In genomic region chr19:355134-355533, GRCh38 we compare ENCODE assay signal across 17 cellular contexts. TPM values are rescaled to one million over a fixed set of nuclear protein-coding genes. Genes with fewer than 3 reads are reported as not detected.
"Had no signal": no experiment of that assay in that cellular context is flagged by ENCODE, and none has a peak within 500 bp of the region (broad histone marks: within the 10 kb centered on the region; RNA-seq: fewer than 3 reads in every experiment).

No MANE protein-coding gene starts in this region.

- DNase-seq: activated CD4-positive, alpha-beta memory T cell treated with anti-CD3 and anti-CD28 coated beads, Interleukin-2, amount 10 ng/mL, durations not matched to agents 7 days and 5 days; activated T-cell treated with anti-CD3 and anti-CD28 coated beads, Interleukin-2, amount 50 U/mL, for 48 hours; cortex of kidney; effector CD8-positive, alpha-beta T cell; hippocampal formation; left cardiac atrium; naive thymus-derived CD4-positive, alpha-beta T cell; stimulated activated CD4-positive, alpha-beta T cell treated with anti-CD3 and anti-CD28 coated beads, Interleukin-2, amount 100 ng/mL, for 24 hours; stimulated activated naive B cell treated with anti-CD40 and anti-IgM and Interleukin-4, amounts not matched to agents 10 μg/mL and 1 μg/mL and 100 μg/mL, for 72 hours; T-helper 9 cell; trophoblast cell had no signal

- H3K4me1 ChIP-seq: ascending aorta, prostate gland, right lobe of liver, spleen had no signal

- H3K4me3 ChIP-seq: ascending aorta, cardiac muscle cell, prostate gland, right lobe of liver, spleen had no signal

- H3K4me3 Mint-ChIP-seq: activated CD4-positive, alpha-beta memory T cell treated with anti-CD3 and anti-CD28 coated beads, Interleukin-2, amount 10 ng/mL, durations not matched to agents 7 days and 5 days; naive thymus-derived CD4-positive, alpha-beta T cell; stimulated activated naive B cell treated with anti-CD40 and anti-IgM and Interleukin-4, amounts not matched to agents 10 μg/mL and 1 μg/mL and 100 μg/mL, for 72 hours had no signal

- H3K27me3 ChIP-seq: ascending aorta, cardiac muscle cell, right lobe of liver had no signal

- H3K36me3 ChIP-seq: ascending aorta, cardiac muscle cell, neutrophil, prostate gland, right lobe of liver, spleen had no signal

- H3K27ac Mint-ChIP-seq: activated CD4-positive, alpha-beta memory T cell treated with anti-CD3 and anti-CD28 coated beads, Interleukin-2, amount 10 ng/mL, durations not matched to agents 7 days and 5 days; naive thymus-derived CD4-positive, alpha-beta T cell; stimulated activated naive B cell treated with anti-CD40 and anti-IgM and Interleukin-4, amounts not matched to agents 10 μg/mL and 1 μg/mL and 100 μg/mL, for 72 hours had no signal

- ATAC-seq: left cardiac atrium; naive thymus-derived CD4-positive, alpha-beta T cell; right lobe of liver; stimulated activated naive B cell treated with anti-CD40 and anti-IgM and Interleukin-4, amounts not matched to agents 10 μg/mL and 1 μg/mL and 100 μg/mL, for 72 hours had no signal

- H3K27ac ChIP-seq: ascending aorta, cardiac muscle cell, neutrophil, prostate gland, right lobe of liver, spleen had no signal

- H3K27me3 Mint-ChIP-seq: activated CD4-positive, alpha-beta memory T cell treated with anti-CD3 and anti-CD28 coated beads, Interleukin-2, amount 10 ng/mL, durations not matched to agents 7 days and 5 days had no signal

- H3K9me3 ChIP-seq: ascending aorta, neutrophil, prostate gland, right lobe of liver had no signal

- H3K4me1 Mint-ChIP-seq: activated CD4-positive, alpha-beta memory T cell treated with anti-CD3 and anti-CD28 coated beads, Interleukin-2, amount 10 ng/mL, durations not matched to agents 7 days and 5 days had no signal

RNA-seq across cellular contexts. Expression of gene C2CD4C, which starts 53.8 kb away (rescaled TPM):
- total RNA-seq: naive thymus-derived CD4-positive, alpha-beta T cell had no signal
- polyA plus RNA-seq: naive thymus-derived CD4-positive, alpha-beta T cell had no signal
